19 cellular contexts compared by ENCODE assay signal in the genomic region with DNA sequence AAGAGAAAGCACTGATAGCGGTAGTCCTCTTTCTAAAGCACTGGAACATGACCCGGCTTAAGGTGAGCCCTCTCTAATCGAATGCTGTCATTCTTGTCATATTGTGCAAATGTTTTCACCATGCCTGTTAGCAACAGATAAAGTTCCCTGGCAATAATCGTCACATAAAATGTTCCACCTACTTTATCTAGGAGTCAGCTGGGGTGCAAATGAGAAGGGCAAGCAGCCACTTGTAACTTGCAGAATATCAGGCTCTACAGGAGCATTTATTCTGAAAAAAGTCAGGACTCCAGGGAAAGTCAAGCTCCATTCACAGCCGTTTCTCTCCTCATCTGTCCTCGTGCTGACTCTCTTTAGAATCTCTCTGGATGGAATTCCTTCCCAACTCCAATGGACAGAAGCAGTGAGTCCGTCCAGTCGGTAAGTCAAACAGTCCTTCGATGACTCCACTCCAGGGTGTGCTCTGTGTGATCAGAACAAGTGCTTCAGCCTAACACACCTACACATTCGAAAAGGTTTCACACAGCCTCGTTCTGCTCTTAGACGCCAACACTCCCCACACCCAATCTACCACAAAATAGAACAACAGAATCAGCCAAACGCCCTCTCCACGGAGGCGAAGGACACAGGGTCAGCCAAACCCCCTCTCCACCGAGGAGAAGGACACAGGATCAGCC.
DNase-seq lines count a peak whose midpoint lies in the region; ATAC-seq and TF ChIP-seq lines count a peak whose summit lies in the region.
"Had no signal": no experiment of that assay in that cellular context is flagged by ENCODE, and none has a peak within 500 bp of the region (broad histone marks: within the 10 kb centered on the region; RNA-seq: fewer than 3 reads in every experiment).

No MANE protein-coding gene starts in this region.

- no peaks in the 10 kb centered on the region for H3K4me1 ChIP-seq in right cardiac atrium (ENCODE audit: control insufficient read depth, insufficient read depth, low read length)

- intact Hi-C loops in left cardiac atrium (cut with DNase I) = loop anchor here in 1 of 2 donors (2.0 kb wide), 1 partner anchor 34 kb away; no protein-coding TSS in a partner anchor
- intact Hi-C loops in right cardiac atrium (cut with DNase I) = no loop called here
- intact Hi-C loops in lower leg skin (cut with DNase I; ENCODE audit: low total_unique reads) = no loop called here

- no peaks in the 10 kb centered on the region for H3K27me3 ChIP-seq in right cardiac atrium (ENCODE audit: control insufficient read depth, insufficient read depth)

- WGBS in right cardiac atrium = 47% methylated on average over 16 of the region's 16 CpGs
- WGBS in lower leg skin, 2 donors = 67 to 70% methylated on average over 16 of the region's 16 CpGs

- no peak overlapping the region for H3K4me3 ChIP-seq in right cardiac atrium (ENCODE audit: low read length)
- H3K4me3 ChIP-seq in lower leg skin (ENCODE audit: low read depth, poor library complexity, severe bottlenecking) = no peak overlapping the region

- DNase-seq in AG08395 (ENCODE audit: low spot score) (peak; percentile 4), erythroblast (lab: John Stamatoyannopoulos, UW) (no peak), left cardiac atrium (no peak), right cardiac atrium (no peak), NOMO-1 (lab: John Stamatoyannopoulos, UW; ENCODE audit: unreplicated experiment in 2 of 2) (no peak), kidney glomerular epithelial cell (lab: John Stamatoyannopoulos, UW) (no peak), lower leg skin (ENCODE audit: low spot score in 2 of 2) (no peak)
- DNase-seq: 8988T; Calu3; CD4-positive, alpha-beta T cell; DMS79 treated with DMSO at 0.1 percent for 48 hours; GF-D8; GOT3; H7; HFFc6 had no signal

- no peak for TF ChIP-seq CTCF in lower leg skin (IDR thresholded peaks at IDR 0.05)

- H3K27ac ChIP-seq in right cardiac atrium (ENCODE audit: low read length) = peak overlapping the region; percentile 97
- H3K27ac ChIP-seq: C4-2B had no signal

- TF ChIP-seq POLR2A in erythroblast (IDR thresholded peaks at IDR 0.05; ENCODE audit: low read length) = peak; percentile 67
- TF ChIP-seq POLR2A in lower leg skin (IDR thresholded peaks at IDR 0.05) = no peak

- no peaks in the 10 kb centered on the region for H3K9me3 ChIP-seq in right cardiac atrium (ENCODE audit: control insufficient read depth, low read length)

- ATAC-seq in left cardiac atrium = peak; percentile 30 to 59
- ATAC-seq in right cardiac atrium = peak; percentile 84 to 89
- ATAC-seq in HG02852 (IDR thresholded peaks at IDR 0.05; ENCODE audit: unreplicated experiment) = no peak
- ATAC-seq: HCT116, HepG2 had no signal
